ENCODE assay signal across 9 cellular contexts in genomic region chr7:150383710-150384397, GRCh38. TPM values are rescaled to one million over a fixed set of nuclear protein-coding genes. Genes with fewer than 3 reads are reported as not detected.
DNase-seq lines count a peak whose midpoint lies in the region; ATAC-seq and TF ChIP-seq lines count a peak whose summit lies in the region.
"Had no signal": no experiment of that assay in that cellular context is flagged by ENCODE, and none has a peak within 500 bp of the region (broad histone marks: within the 10 kb centered on the region; RNA-seq: fewer than 3 reads in every experiment).

No MANE protein-coding gene starts in this region.

- H3K27me3 Mint-ChIP-seq in stimulated activated naive B cell treated with anti-CD40 and anti-IgM and Interleukin-4, amounts not matched to agents 10 μg/mL and 1 μg/mL and 100 μg/mL, for 72 hours, result no peaks in the 10 kb centered on the region
- no peaks in the 10 kb centered on the region for H3K27me3 Mint-ChIP-seq in activated CD4-positive, alpha-beta T cell treated with anti-CD3 and anti-CD28 coated beads, Interleukin-2, amount 10 ng/mL, durations not matched to agents 7 days and 5 days
- H3K27me3 Mint-ChIP-seq: naive thymus-derived CD4-positive, alpha-beta T cell had no signal

- no peak for ATAC-seq in stimulated activated naive B cell treated with anti-CD40 and anti-IgM and Interleukin-4, amounts not matched to agents 10 μg/mL and 1 μg/mL and 100 μg/mL, for 72 hours (replicated peaks)
- ATAC-seq in GM18868 (IDR thresholded peaks at IDR 0.05; ENCODE audit: unreplicated experiment), result no peak
- ATAC-seq: naive thymus-derived CD4-positive, alpha-beta T cell had no signal

- peak; percentile 59; the same call in 1 of the 2 replicates for TF ChIP-seq POLR2A in Raji (IDR thresholded peaks at IDR 0.05; ENCODE audit: insufficient read depth, low read depth, low read length)

- DNase-seq in DMS 273 (lab: John Stamatoyannopoulos, UW; ENCODE audit: unreplicated experiment) (peak; percentile 67), DMS 273 treated with DMSO at 0.1 percent for 48 hours (lab: John Stamatoyannopoulos, UW) (no peak), AG08395 (ENCODE audit: low spot score) (no peak)
- DNase-seq in stimulated activated naive B cell treated with anti-CD40 and anti-IgM and Interleukin-4, amounts not matched to agents 10 μg/mL and 1 μg/mL and 100 μg/mL, for 72 hours, result no peak
- DNase-seq in activated CD4-positive, alpha-beta T cell treated with anti-CD3 and anti-CD28 coated beads, Interleukin-2, amount 10 ng/mL, durations not matched to agents 7 days and 5 days, result no peak
- DNase-seq: naive thymus-derived CD4-positive, alpha-beta T cell had no signal

- peaks cover 49% of the 10 kb centered on the region for H3K4me1 ChIP-seq in iPS-20b (ENCODE audit: insufficient read depth, low read length)

- H3K36me3 ChIP-seq in iPS-20b (ENCODE audit: insufficient read depth, low read depth, low read length), result peaks cover 15% of the 10 kb centered on the region

- H3K4me3 Mint-ChIP-seq in stimulated activated naive B cell treated with anti-CD40 and anti-IgM and Interleukin-4, amounts not matched to agents 10 μg/mL and 1 μg/mL and 100 μg/mL, for 72 hours, result no peak overlapping the region
- no peak overlapping the region for H3K4me3 Mint-ChIP-seq in activated CD4-positive, alpha-beta T cell treated with anti-CD3 and anti-CD28 coated beads, Interleukin-2, amount 10 ng/mL, durations not matched to agents 7 days and 5 days
- H3K4me3 Mint-ChIP-seq: naive thymus-derived CD4-positive, alpha-beta T cell had no signal

- H3K36me3 Mint-ChIP-seq in stimulated activated naive B cell treated with anti-CD40 and anti-IgM and Interleukin-4, amounts not matched to agents 10 μg/mL and 1 μg/mL and 100 μg/mL, for 72 hours, result peaks cover 19 to 29% of the 10 kb centered on the region in 2 donors
- no peaks in the 10 kb centered on the region for H3K36me3 Mint-ChIP-seq in activated CD4-positive, alpha-beta T cell treated with anti-CD3 and anti-CD28 coated beads, Interleukin-2, amount 10 ng/mL, durations not matched to agents 7 days and 5 days (ENCODE audit: low read depth)

- H3K27ac ChIP-seq in iPS-20b (ENCODE audit: low read length), result peak overlapping the region; percentile 81

- no peaks in the 10 kb centered on the region for H3K27me3 ChIP-seq in iPS-20b (ENCODE audit: insufficient read depth, low read length)

- CTCF ChIA-PET in activated CD4-positive, alpha-beta T cell treated with anti-CD3 and anti-CD28 coated beads, Interleukin-2, amount 10 ng/mL, durations not matched to agents 7 days and 5 days (lab: Charles Lee), result interaction anchor here (0.6 to 1.7 kb wide), 4 partner anchors 18 to 30 kb away, joined by 3 to 5 read pairs (median 3); no protein-coding TSS in a partner anchor

- H3K4me1 Mint-ChIP-seq in stimulated activated naive B cell treated with anti-CD40 and anti-IgM and Interleukin-4, amounts not matched to agents 10 μg/mL and 1 μg/mL and 100 μg/mL, for 72 hours, result peaks cover 41 to 75% of the 10 kb centered on the region in 2 donors
- H3K4me1 Mint-ChIP-seq in activated CD4-positive, alpha-beta T cell treated with anti-CD3 and anti-CD28 coated beads, Interleukin-2, amount 10 ng/mL, durations not matched to agents 7 days and 5 days, result peaks cover 21% of the 10 kb centered on the region

- peak overlapping the region; percentile 78; the same call in 1 of the 2 replicates for H3K9ac ChIP-seq in iPS-20b (ENCODE audit: low read depth, low read length)

- no peaks in the 10 kb centered on the region for H3K9me3 Mint-ChIP-seq in stimulated activated naive B cell treated with anti-CD40 and anti-IgM and Interleukin-4, amounts not matched to agents 10 μg/mL and 1 μg/mL and 100 μg/mL, for 72 hours
- no peaks in the 10 kb centered on the region for H3K9me3 Mint-ChIP-seq in activated CD4-positive, alpha-beta T cell treated with anti-CD3 and anti-CD28 coated beads, Interleukin-2, amount 10 ng/mL, durations not matched to agents 7 days and 5 days
- H3K9me3 Mint-ChIP-seq: naive thymus-derived CD4-positive, alpha-beta T cell had no signal

- H3K4me3 ChIP-seq in iPS-20b (ENCODE audit: low read length), result peak overlapping the region; percentile 49; the same call in 1 of the 2 replicates

- POLR2A ChIA-PET in activated CD4-positive, alpha-beta T cell treated with anti-CD3 and anti-CD28 coated beads, Interleukin-2, amount 10 ng/mL, durations not matched to agents 7 days and 5 days (lab: Charles Lee), result no interaction called here

- no peaks in the 10 kb centered on the region for H3K9me3 ChIP-seq in iPS-20b (ENCODE audit: insufficient read depth, low read depth, low read length)

- H3K27ac Mint-ChIP-seq in stimulated activated naive B cell treated with anti-CD40 and anti-IgM and Interleukin-4, amounts not matched to agents 10 μg/mL and 1 μg/mL and 100 μg/mL, for 72 hours, result peak overlapping the region; percentile 34
- no peak overlapping the region for H3K27ac Mint-ChIP-seq in activated CD4-positive, alpha-beta T cell treated with anti-CD3 and anti-CD28 coated beads, Interleukin-2, amount 10 ng/mL, durations not matched to agents 7 days and 5 days
- H3K27ac Mint-ChIP-seq: naive thymus-derived CD4-positive, alpha-beta T cell had no signal

RNA-seq across cellular contexts. Expression of gene ZNF775, which starts 4.7 kb away (rescaled TPM):
- 1 to 10 TPM; 4.2 to 4.4 TPM for total RNA-seq in activated CD4-positive, alpha-beta T cell treated with anti-CD3 and anti-CD28 coated beads, Interleukin-2, amount 10 ng/mL, durations not matched to agents 7 days and 5 days

RNA-seq across cellular contexts. Expression of gene REPIN1, which starts 15.2 kb away (rescaled TPM):
- 10 to 100 TPM; 45.1 to 54.6 TPM for total RNA-seq in activated CD4-positive, alpha-beta T cell treated with anti-CD3 and anti-CD28 coated beads, Interleukin-2, amount 10 ng/mL, durations not matched to agents 7 days and 5 days

RNA-seq across cellular contexts. Expression of gene RARRES2, which starts 42.4 kb away (rescaled TPM):
- not detected for total RNA-seq in activated CD4-positive, alpha-beta T cell treated with anti-CD3 and anti-CD28 coated beads, Interleukin-2, amount 10 ng/mL, durations not matched to agents 7 days and 5 days
